Comparison of ENCODE assay signal across 24 cellular contexts in genomic region chr14:72756967-72757366, GRCh38.
"Had no signal": no experiment of that assay in that cellular context is flagged by ENCODE, and none has a peak within 500 bp of the region (broad histone marks: within the 10 kb centered on the region; RNA-seq: fewer than 3 reads in every experiment).

No MANE protein-coding gene starts in this region.

- H3K4me1 Mint-ChIP-seq: naive thymus-derived CD4-positive, alpha-beta T cell; stimulated activated effector memory CD8-positive, alpha-beta T cell treated with anti-CD3 and anti-CD28 coated beads, Interleukin-12 subunit alpha, Interleukin-12 subunit beta, amount 100 ng/mL, for 72 hours; stimulated activated naive CD8-positive, alpha-beta T cell treated with anti-CD3 and anti-CD28 coated beads, Interleukin-15, amount 100 ng/mL, for 72 hours had no signal

- H3K27ac Mint-ChIP-seq: immature natural killer cell; naive thymus-derived CD4-positive, alpha-beta T cell; natural killer cell treated with Interleukin-12 subunit alpha and Interleukin-12 subunit beta and Interleukin-15 and Interleukin-18, amount 100 ng/mL, for 72 hours; progenitor cell of endocrine pancreas; stimulated activated effector memory CD8-positive, alpha-beta T cell treated with anti-CD3 and anti-CD28 coated beads, Interleukin-12 subunit alpha, Interleukin-12 subunit beta, amount 100 ng/mL, for 72 hours; stimulated activated naive CD8-positive, alpha-beta T cell treated with anti-CD3 and anti-CD28 coated beads, Interleukin-15, amount 100 ng/mL, for 72 hours; type B pancreatic cell had no signal

- H3K27me3 Mint-ChIP-seq: progenitor cell of endocrine pancreas; stimulated activated naive CD8-positive, alpha-beta T cell treated with anti-CD3 and anti-CD28 coated beads, Interleukin-15, amount 100 ng/mL, for 72 hours; type B pancreatic cell had no signal

- H3K36me3 Mint-ChIP-seq: stimulated activated effector memory CD8-positive, alpha-beta T cell treated with anti-CD3 and anti-CD28 coated beads, Interleukin-12 subunit alpha, Interleukin-12 subunit beta, amount 100 ng/mL, for 72 hours had no signal

- ATAC-seq: left colon; left lung; lower lobe of right lung; mucosa of descending colon; naive thymus-derived CD4-positive, alpha-beta T cell; natural killer cell treated with Interleukin-12 subunit alpha and Interleukin-12 subunit beta and Interleukin-15 and Interleukin-18, amount 100 ng/mL, for 72 hours; right cardiac atrium; stimulated activated effector memory CD8-positive, alpha-beta T cell treated with anti-CD3 and anti-CD28 coated beads, Interleukin-12 subunit alpha, Interleukin-12 subunit beta, amount 100 ng/mL, for 72 hours; stimulated activated naive CD8-positive, alpha-beta T cell treated with anti-CD3 and anti-CD28 coated beads, Interleukin-15, amount 100 ng/mL, for 72 hours had no signal

- H3K4me3 Mint-ChIP-seq: immature natural killer cell; naive thymus-derived CD4-positive, alpha-beta T cell; natural killer cell treated with Interleukin-12 subunit alpha and Interleukin-12 subunit beta and Interleukin-15 and Interleukin-18, amount 100 ng/mL, for 72 hours; stimulated activated effector memory CD8-positive, alpha-beta T cell treated with anti-CD3 and anti-CD28 coated beads, Interleukin-12 subunit alpha, Interleukin-12 subunit beta, amount 100 ng/mL, for 72 hours; stimulated activated naive CD8-positive, alpha-beta T cell treated with anti-CD3 and anti-CD28 coated beads, Interleukin-15, amount 100 ng/mL, for 72 hours; type B pancreatic cell had no signal

- DNase-seq: hypothalamus; immature natural killer cell; kidney; left colon; left lung; lower lobe of right lung; mesendoderm; midbrain; mucosa of descending colon; naive thymus-derived CD4-positive, alpha-beta T cell; ovary; right cardiac atrium; sigmoid colon; small intestine; spleen; stimulated activated CD4-positive, alpha-beta T cell treated with anti-CD3 and anti-CD28 coated beads, Interleukin-4, amount 100 ng/mL, for 24 hours; stimulated activated naive CD4-positive, alpha-beta T cell treated with Interleukin-2 at 50 U/mL for 16 hours; stimulated activated naive CD8-positive, alpha-beta T cell treated with anti-CD3 and anti-CD28 coated beads, Interleukin-15, amount 100 ng/mL, for 72 hours; substantia nigra; uterus had no signal
